2 cellular contexts compared by ENCODE assay signal in genomic region chr18:7321831-7322230, GRCh38.
TF ChIP-seq lines count a peak whose summit lies in the region.

No MANE protein-coding gene starts in this region.

TF ChIP-seq in IMR-90, 13 proteins besides CTCF, POLR2A, EP300 and RAD21 (continued from another document):
- no peak for TF ChIP-seq CHD1 (IDR thresholded peaks at IDR 0.05; ENCODE audit: low read depth, low read length)
- TF ChIP-seq ELK1 (IDR thresholded peaks at IDR 0.05; ENCODE audit: borderline replicate concordance, low read depth, low read length), result no peak
- no peak for TF ChIP-seq USF2 (IDR thresholded peaks at IDR 0.05; ENCODE audit: low read depth, low read length)
- no peak for TF ChIP-seq RFX5 (IDR thresholded peaks at IDR 0.05; ENCODE audit: low read depth, low read length)
- TF ChIP-seq MAZ (IDR thresholded peaks at IDR 0.05; ENCODE audit: borderline replicate concordance, low read depth, low read length), result no peak
- no peak for TF ChIP-seq FOS (IDR thresholded peaks at IDR 0.05; ENCODE audit: low read depth, low read length)
- TF ChIP-seq BHLHE40 (IDR thresholded peaks at IDR 0.05; ENCODE audit: low read depth, low read length), result no peak
- no peak for TF ChIP-seq SMC3 (IDR thresholded peaks at IDR 0.05; ENCODE audit: low read depth, low read length)
- TF ChIP-seq RCOR1 (IDR thresholded peaks at IDR 0.05; ENCODE audit: insufficient replicate concordance, low read length), result no peak
- TF ChIP-seq MXI1 (IDR thresholded peaks at IDR 0.05; ENCODE audit: borderline replicate concordance, low read depth, low read length), result no peak
- TF ChIP-seq MAFK (IDR thresholded peaks at IDR 0.05; ENCODE audit: low read depth, low read length), result no peak

TF ChIP-seq in SK-N-SH, 30 proteins besides CTCF, POLR2A, EP300 and RAD21 (continued from another document):
- TF ChIP-seq NFIC (IDR thresholded peaks at IDR 0.05; ENCODE audit: borderline replicate concordance) (no peak), FOXJ3 (CRISPR knock-in tag; IDR thresholded peaks at IDR 0.05) (no peak), CHD2 (IDR thresholded peaks at IDR 0.05; ENCODE audit: low read length, partially characterized antibody) (no peak), ELF1 (IDR thresholded peaks at IDR 0.05) (no peak)
